1 cellular context compared by ENCODE assay signal in the genomic region with DNA sequence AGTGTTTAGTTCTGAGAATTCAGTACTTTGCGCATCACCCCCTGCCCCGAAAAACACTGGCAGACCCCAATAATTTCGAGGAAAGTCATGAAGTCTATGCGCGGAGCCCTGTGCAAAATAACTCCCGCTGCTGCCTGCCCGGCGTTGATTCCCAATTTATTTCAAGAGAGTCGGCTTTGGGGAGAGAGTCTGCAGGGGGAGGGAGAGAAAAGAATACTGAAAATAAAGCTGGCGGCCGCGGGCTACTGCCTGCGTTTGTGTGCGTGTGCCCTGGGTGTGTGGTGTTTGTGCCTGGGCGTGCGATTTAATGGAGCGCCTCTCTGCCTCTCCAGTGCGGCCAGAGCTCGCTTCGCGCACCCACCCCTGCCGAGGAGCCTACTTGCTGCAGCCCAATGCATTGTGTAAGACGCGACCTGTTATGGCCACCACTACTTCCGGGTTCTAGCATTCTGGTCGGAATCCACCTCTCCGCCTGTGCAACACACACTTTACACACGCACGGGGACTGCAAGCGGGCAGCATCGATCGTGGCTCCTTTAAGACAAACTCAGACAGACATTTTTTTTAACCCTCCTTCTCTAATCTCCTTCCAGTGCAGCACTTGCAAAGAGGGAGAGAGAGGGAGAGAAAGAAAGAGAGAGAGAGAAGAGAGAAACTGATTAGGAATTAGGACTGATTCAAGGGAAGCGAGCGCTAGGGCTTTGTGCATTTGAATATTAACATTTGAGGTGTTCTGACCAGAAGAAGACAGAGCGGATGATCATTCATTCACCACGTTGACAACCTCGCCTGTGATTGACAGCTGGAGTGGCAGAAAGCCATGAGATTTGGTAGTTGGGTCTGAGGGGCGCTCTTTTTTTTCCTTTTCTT.
TF ChIP-seq lines count a peak whose summit lies in the region.

A gene (plus strand): TSS at position 447 of the 870 bp plus-strand sequence. CDS start 732 bp downstream, outside the sequence.

TF ChIP-seq in HepG2, 621 proteins besides CTCF, POLR2A, EP300 and RAD21 (continued from another document and continues in another):
- TF ChIP-seq ZNF737 (CRISPR knock-in tag; IDR thresholded peaks at IDR 0.05; ENCODE audit: borderline replicate concordance) (0 out of 2 replicates have a peak, but pooled peaks have one; percentile 53), KAT7 (CRISPR knock-in tag; IDR thresholded peaks at IDR 0.05; ENCODE audit: borderline replicate concordance) (peak; percentile 86; the same call in 1 of the 2 replicates), ZNF577 (CRISPR knock-in tag; IDR thresholded peaks at IDR 0.05; ENCODE audit: borderline replicate concordance, low read depth) (no peak), ZNF558 (CRISPR knock-in tag; IDR thresholded peaks at IDR 0.05; ENCODE audit: borderline replicate concordance) (0 out of 2 replicates have a peak, but pooled peaks have one; percentile 35), NFE2 (CRISPR knock-in tag; IDR thresholded peaks at IDR 0.05) (no peak), NR2C2 (CRISPR knock-in tag; IDR thresholded peaks at IDR 0.05; ENCODE audit: borderline replicate concordance) (peak; percentile 91), PHF20 (CRISPR knock-in tag; IDR thresholded peaks at IDR 0.05) (peak; percentile 92), ZNF816 (CRISPR knock-in tag; IDR thresholded peaks at IDR 0.05; ENCODE audit: borderline replicate concordance) (no peak; the same call in 1 of the 2 replicates), ZIK1 (CRISPR knock-in tag; IDR thresholded peaks at IDR 0.05; ENCODE audit: borderline replicate concordance, low read depth) (peak; percentile 72), ZNF274 (CRISPR knock-in tag; IDR thresholded peaks at IDR 0.05) (0 out of 2 replicates have a peak, but pooled peaks have one; percentile 57), EEA1 (CRISPR knock-in tag; IDR thresholded peaks at IDR 0.05; ENCODE audit: borderline replicate concordance) (no peak; the same call in 1 of the 2 replicates), SAP130 (CRISPR knock-in tag; IDR thresholded peaks at IDR 0.05; ENCODE audit: low read depth) (peak; percentile 99), ZNF124 (CRISPR knock-in tag; IDR thresholded peaks at IDR 0.05) (peak; percentile 71), ZBTB42 (CRISPR knock-in tag; IDR thresholded peaks at IDR 0.05) (no peak), PHF8 (CRISPR knock-in tag; IDR thresholded peaks at IDR 0.05) (peak; percentile 73), ZBTB7A (CRISPR knock-in tag; IDR thresholded peaks at IDR 0.05) (no peak), FOSL2 (CRISPR knock-in tag; IDR thresholded peaks at IDR 0.05) (peak; percentile 71), TEAD3 (CRISPR knock-in tag; optimal IDR thresholded peaks at IDR 0.05; ENCODE audit: borderline replicate concordance) (peak; percentile 88), ZFYVE20 (CRISPR knock-in tag; IDR thresholded peaks at IDR 0.05; ENCODE audit: borderline replicate concordance, low read depth) (no peak), ZNF619 (CRISPR knock-in tag; IDR thresholded peaks at IDR 0.05) (peak; percentile 91), SRSF4 (IDR thresholded peaks at IDR 0.05; ENCODE audit: low read depth, low read length, poor library complexity, severe bottlenecking) (no peak), HDAC6 (IDR thresholded peaks at IDR 0.05; ENCODE audit: low read depth, low read length) (no peak; the same call in 1 of the 2 replicates), ZMYM4 (CRISPR knock-in tag; IDR thresholded peaks at IDR 0.05) (peak; percentile 98), MIER2 (CRISPR knock-in tag; IDR thresholded peaks at IDR 0.05) (peak; percentile 76; the same call in 1 of the 2 replicates), MED8 (CRISPR knock-in tag; IDR thresholded peaks at IDR 0.05; ENCODE audit: insufficient replicate concordance) (peak; percentile 68), CREM (IDR thresholded peaks at IDR 0.05) (peak; percentile 71), CREM (CRISPR knock-in tag; IDR thresholded peaks at IDR 0.05) (no peak), ZNF841 (CRISPR knock-in tag; IDR thresholded peaks at IDR 0.05; ENCODE audit: borderline replicate concordance) (peak; percentile 71; the same call in 1 of the 2 replicates), ZNF264 (CRISPR knock-in tag; IDR thresholded peaks at IDR 0.05) (0 out of 2 replicates have a peak, but pooled peaks have one; percentile 37), SRF (IDR thresholded peaks at IDR 0.05; ENCODE audit: low read depth, low read length) (peak; percentile 94), MTF1 (CRISPR knock-in tag; IDR thresholded peaks at IDR 0.05) (no peak)
- TF ChIP-seq, protein P1, sequence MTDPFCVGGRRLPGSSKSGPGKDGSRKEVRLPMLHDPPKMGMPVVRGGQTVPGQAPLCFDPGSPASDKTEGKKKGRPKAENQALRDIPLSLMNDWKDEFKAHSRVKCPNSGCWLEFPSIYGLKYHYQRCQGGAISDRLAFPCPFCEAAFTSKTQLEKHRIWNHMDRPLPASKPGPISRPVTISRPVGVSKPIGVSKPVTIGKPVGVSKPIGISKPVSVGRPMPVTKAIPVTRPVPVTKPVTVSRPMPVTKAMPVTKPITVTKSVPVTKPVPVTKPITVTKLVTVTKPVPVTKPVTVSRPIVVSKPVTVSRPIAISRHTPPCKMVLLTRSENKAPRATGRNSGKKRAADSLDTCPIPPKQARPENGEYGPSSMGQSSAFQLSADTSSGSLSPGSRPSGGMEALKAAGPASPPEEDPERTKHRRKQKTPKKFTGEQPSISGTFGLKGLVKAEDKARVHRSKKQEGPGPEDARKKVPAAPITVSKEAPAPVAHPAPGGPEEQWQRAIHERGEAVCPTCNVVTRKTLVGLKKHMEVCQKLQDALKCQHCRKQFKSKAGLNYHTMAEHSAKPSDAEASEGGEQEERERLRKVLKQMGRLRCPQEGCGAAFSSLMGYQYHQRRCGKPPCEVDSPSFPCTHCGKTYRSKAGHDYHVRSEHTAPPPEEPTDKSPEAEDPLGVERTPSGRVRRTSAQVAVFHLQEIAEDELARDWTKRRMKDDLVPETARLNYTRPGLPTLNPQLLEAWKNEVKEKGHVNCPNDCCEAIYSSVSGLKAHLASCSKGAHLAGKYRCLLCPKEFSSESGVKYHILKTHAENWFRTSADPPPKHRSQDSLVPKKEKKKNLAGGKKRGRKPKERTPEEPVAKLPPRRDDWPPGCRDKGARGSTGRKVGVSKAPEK (CRISPR knock-in tag; IDR thresholded peaks at IDR 0.05; ENCODE audit: borderline replicate concordance): 0 out of 2 replicates have a peak, but pooled peaks have one; percentile 93
- TF ChIP-seq, protein P2, sequence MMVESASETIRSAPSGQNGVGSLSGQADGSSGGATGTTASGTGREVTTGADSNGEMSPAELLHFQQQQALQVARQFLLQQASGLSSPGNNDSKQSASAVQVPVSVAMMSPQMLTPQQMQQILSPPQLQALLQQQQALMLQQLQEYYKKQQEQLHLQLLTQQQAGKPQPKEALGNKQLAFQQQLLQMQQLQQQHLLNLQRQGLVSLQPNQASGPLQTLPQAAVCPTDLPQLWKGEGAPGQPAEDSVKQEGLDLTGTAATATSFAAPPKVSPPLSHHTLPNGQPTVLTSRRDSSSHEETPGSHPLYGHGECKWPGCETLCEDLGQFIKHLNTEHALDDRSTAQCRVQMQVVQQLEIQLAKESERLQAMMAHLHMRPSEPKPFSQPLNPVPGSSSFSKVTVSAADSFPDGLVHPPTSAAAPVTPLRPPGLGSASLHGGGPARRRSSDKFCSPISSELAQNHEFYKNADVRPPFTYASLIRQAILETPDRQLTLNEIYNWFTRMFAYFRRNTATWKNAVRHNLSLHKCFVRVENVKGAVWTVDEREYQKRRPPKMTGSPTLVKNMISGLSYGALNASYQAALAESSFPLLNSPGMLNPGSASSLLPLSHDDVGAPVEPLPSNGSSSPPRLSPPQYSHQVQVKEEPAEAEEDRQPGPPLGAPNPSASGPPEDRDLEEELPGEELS (CRISPR knock-in tag; IDR thresholded peaks at IDR 0.05): peak; percentile 83
- TF ChIP-seq, protein P3, sequence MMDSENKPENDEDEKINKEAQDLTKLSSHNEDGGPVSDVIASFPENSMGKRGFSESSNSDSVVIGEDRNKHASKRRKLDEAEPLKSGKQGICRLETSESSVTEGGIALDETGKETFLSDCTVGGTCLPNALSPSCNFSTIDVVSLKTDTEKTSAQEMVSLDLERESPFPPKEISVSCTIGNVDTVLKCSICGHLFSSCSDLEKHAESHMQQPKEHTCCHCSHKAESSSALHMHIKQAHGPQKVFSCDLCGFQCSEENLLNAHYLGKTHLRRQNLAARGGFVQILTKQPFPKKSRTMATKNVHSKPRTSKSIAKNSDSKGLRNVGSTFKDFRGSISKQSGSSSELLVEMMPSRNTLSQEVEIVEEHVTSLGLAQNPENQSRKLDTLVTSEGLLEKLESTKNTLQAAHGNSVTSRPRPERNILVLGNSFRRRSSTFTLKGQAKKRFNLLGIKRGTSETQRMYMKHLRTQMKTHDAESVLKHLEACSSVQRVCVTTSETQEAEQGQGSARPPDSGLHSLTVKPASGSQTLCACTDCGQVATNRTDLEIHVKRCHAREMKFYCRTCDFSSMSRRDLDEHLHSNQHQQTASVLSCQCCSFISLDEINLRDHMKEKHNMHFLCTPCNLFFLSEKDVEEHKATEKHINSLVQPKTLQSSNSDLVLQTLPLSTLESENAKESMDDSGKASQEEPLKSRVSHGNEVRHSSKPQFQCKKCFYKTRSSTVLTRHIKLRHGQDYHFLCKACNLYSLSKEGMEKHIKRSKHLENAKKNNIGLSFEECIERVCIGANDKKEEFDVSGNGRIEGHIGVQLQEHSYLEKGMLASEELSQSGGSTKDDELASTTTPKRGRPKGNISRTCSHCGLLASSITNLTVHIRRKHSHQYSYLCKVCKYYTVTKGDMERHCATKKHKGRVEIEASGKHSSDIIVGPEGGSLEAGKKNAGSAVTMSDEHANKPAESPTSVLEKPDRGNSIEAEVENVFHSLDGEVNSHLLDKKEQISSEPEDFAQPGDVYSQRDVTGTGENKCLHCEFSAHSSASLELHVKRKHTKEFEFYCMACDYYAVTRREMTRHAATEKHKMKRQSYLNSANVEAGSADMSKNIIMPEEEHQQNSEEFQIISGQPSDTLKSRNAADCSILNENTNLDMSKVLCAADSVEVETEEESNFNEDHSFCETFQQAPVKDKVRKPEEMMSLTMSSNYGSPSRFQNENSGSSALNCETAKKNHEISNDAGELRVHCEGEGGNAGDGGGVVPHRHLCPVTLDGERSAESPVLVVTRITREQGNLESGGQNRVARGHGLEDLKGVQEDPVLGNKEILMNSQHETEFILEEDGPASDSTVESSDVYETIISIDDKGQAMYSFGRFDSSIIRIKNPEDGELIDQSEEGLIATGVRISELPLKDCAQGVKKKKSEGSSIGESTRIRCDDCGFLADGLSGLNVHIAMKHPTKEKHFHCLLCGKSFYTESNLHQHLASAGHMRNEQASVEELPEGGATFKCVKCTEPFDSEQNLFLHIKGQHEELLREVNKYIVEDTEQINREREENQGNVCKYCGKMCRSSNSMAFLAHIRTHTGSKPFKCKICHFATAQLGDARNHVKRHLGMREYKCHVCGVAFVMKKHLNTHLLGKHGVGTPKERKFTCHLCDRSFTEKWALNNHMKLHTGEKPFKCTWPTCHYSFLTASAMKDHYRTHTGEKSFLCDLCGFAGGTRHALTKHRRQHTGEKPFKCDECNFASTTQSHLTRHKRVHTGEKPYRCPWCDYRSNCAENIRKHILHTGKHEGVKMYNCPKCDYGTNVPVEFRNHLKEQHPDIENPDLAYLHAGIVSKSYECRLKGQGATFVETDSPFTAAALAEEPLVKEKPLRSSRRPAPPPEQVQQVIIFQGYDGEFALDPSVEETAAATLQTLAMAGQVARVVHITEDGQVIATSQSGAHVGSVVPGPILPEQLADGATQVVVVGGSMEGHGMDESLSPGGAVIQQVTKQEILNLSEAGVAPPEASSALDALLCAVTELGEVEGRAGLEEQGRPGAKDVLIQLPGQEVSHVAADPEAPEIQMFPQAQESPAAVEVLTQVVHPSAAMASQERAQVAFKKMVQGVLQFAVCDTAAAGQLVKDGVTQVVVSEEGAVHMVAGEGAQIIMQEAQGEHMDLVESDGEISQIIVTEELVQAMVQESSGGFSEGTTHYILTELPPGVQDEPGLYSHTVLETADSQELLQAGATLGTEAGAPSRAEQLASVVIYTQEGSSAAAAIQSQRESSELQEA (CRISPR knock-in tag; IDR thresholded peaks at IDR 0.05; ENCODE audit: not compliant biosample characterization): peak; percentile 41
- TF ChIP-seq, protein P4, sequence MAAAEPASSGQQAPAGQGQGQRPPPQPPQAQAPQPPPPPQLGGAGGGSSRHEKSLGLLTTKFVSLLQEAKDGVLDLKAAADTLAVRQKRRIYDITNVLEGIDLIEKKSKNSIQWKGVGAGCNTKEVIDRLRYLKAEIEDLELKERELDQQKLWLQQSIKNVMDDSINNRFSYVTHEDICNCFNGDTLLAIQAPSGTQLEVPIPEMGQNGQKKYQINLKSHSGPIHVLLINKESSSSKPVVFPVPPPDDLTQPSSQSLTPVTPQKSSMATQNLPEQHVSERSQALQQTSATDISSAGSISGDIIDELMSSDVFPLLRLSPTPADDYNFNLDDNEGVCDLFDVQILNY (CRISPR knock-in tag; conservative IDR thresholded peaks at IDR 0.05): no peak; the same call in 1 of the 2 replicates
- TF ChIP-seq, protein P5, sequence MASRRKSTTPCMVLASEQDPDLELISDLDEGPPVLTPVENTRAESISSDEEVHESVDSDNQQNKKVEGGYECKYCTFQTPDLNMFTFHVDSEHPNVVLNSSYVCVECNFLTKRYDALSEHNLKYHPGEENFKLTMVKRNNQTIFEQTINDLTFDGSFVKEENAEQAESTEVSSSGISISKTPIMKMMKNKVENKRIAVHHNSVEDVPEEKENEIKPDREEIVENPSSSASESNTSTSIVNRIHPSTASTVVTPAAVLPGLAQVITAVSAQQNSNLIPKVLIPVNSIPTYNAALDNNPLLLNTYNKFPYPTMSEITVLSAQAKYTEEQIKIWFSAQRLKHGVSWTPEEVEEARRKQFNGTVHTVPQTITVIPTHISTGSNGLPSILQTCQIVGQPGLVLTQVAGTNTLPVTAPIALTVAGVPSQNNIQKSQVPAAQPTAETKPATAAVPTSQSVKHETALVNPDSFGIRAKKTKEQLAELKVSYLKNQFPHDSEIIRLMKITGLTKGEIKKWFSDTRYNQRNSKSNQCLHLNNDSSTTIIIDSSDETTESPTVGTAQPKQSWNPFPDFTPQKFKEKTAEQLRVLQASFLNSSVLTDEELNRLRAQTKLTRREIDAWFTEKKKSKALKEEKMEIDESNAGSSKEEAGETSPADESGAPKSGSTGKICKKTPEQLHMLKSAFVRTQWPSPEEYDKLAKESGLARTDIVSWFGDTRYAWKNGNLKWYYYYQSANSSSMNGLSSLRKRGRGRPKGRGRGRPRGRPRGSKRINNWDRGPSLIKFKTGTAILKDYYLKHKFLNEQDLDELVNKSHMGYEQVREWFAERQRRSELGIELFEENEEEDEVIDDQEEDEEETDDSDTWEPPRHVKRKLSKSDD (CRISPR knock-in tag; IDR thresholded peaks at IDR 0.05; ENCODE audit: low read depth): peak; percentile 91
- TF ChIP-seq, protein P6, sequence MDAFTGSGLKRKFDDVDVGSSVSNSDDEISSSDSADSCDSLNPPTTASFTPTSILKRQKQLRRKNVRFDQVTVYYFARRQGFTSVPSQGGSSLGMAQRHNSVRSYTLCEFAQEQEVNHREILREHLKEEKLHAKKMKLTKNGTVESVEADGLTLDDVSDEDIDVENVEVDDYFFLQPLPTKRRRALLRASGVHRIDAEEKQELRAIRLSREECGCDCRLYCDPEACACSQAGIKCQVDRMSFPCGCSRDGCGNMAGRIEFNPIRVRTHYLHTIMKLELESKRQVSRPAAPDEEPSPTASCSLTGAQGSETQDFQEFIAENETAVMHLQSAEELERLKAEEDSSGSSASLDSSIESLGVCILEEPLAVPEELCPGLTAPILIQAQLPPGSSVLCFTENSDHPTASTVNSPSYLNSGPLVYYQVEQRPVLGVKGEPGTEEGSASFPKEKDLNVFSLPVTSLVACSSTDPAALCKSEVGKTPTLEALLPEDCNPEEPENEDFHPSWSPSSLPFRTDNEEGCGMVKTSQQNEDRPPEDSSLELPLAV (CRISPR knock-in tag; conservative IDR thresholded peaks at IDR 0.05; ENCODE audit: low read depth): 0 out of 2 replicates have a peak, but pooled peaks have one; percentile 49
- TF ChIP-seq, protein P7, sequence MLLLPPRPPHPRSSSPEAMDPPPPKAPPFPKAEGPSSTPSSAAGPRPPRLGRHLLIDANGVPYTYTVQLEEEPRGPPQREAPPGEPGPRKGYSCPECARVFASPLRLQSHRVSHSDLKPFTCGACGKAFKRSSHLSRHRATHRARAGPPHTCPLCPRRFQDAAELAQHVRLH (CRISPR knock-in tag; IDR thresholded peaks at IDR 0.05; ENCODE audit: borderline replicate concordance, low read depth): peak; percentile 35; the same call in 1 of the 2 replicates
